In the genomic region with DNA sequence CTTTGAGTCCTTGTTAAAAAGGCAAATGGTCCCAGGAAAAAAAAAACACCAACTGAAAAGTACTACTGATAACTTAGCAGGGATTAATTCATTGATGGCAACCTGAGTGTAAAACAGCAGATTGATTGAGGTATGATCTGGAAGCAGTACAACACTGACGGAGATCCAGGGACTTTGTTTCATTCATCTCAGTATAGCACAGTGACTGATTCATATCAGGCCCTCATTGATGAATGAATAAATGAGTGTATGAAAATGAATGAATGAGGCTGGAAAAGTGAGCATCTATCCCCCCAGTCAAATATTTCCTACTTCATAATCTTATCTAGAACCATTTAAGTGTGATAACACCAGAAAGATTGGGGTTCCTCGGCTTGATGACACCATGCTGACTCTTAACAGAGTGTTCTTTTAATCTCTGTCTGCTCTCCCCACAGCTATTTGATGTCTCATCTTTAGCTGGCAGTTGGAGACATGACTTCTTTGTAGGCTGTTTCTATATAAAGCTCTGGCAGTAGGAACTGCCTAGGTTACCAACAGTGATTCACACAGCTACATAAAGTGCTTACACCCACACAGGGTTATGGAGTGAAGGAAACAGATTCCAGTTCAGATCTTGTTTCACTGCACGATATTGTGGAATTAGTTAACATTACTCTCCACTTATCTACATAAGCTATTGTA, we compare ENCODE assay signal across 12 cellular contexts. TPM values are rescaled to one million over a fixed set of nuclear protein-coding genes. Genes with fewer than 3 reads are reported as not detected.
DNase-seq lines count a peak whose midpoint lies in the region; ATAC-seq, FAIRE-seq and TF ChIP-seq lines count a peak whose summit lies in the region.
"Had no signal": no experiment of that assay in that cellular context is flagged by ENCODE, and none has a peak within 500 bp of the region (broad histone marks: within the 10 kb centered on the region; RNA-seq: fewer than 3 reads in every experiment).

No MANE protein-coding gene starts in this region.

- peaks cover 4% of the 10 kb centered on the region for H3K4me1 Mint-ChIP-seq in glutamatergic neuron (ENCODE audit: low read depth, unreplicated experiment)
- H3K4me1 Mint-ChIP-seq: natural killer cell, T-cell had no signal

- H2BK5ac ChIP-seq in mesendoderm (ENCODE audit: low read length): no peak overlapping the region

- WGBS in mesendoderm (ENCODE audit: extremely low coverage, insufficient coverage, low lambda C conversion rate): no CpG with 5 or more reads among the region's 3 CpGs

- H3K23ac ChIP-seq in mesendoderm (ENCODE audit: low read length): no peak overlapping the region

- no peak overlapping the region for H3K4me2 ChIP-seq in mesendoderm (ENCODE audit: low read length)

- H3K27me3 Mint-ChIP-seq in glutamatergic neuron (ENCODE audit: unreplicated experiment): no peaks in the 10 kb centered on the region

- no peak overlapping the region for H3K4me3 Mint-ChIP-seq in glutamatergic neuron (ENCODE audit: unreplicated experiment)
- H3K4me3 Mint-ChIP-seq: natural killer cell, T-cell had no signal

- no peaks in the 10 kb centered on the region for H3K4me1 ChIP-seq in mesendoderm (ENCODE audit: control insufficient read depth, low read depth, low read length)

- ATAC-seq in left colon (no peak), HG02884 (IDR thresholded peaks at IDR 0.05; ENCODE audit: unreplicated experiment) (no peak)
- ATAC-seq: natural killer cell, T-cell had no signal

- H3K27ac ChIP-seq in mesendoderm (ENCODE audit: low read depth, low read length): no peak overlapping the region

- FAIRE-seq in bronchial epithelial cell (lab: Jason Lieb, UNC): peak; percentile 60

- no peak overlapping the region for H3K4ac ChIP-seq in mesendoderm (ENCODE audit: low read depth, low read length)

- H3K56ac ChIP-seq in mesendoderm (ENCODE audit: low read length): no peak overlapping the region

- no peak overlapping the region for H2BK15ac ChIP-seq in mesendoderm (replicated peaks; ENCODE audit: low read depth)

- H3K9me3 Mint-ChIP-seq in glutamatergic neuron (ENCODE audit: unreplicated experiment): peaks cover 1% of the 10 kb centered on the region
- H3K9me3 Mint-ChIP-seq: natural killer cell, T-cell had no signal

- H3K9ac ChIP-seq in mesendoderm (ENCODE audit: low read length): no peak overlapping the region

- no peaks in the 10 kb centered on the region for H3K79me1 ChIP-seq in mesendoderm (ENCODE audit: low read length)

- no peak for TF ChIP-seq CTCF in bronchial epithelial cell (IDR thresholded peaks at IDR 0.05; ENCODE audit: insufficient read depth, low read length, severe bottlenecking)
- no peak for TF ChIP-seq CTCF in glutamatergic neuron (IDR thresholded peaks at IDR 0.05; ENCODE audit: partially characterized antibody, unreplicated experiment)

- intact Hi-C loops in left colon (cut with DNase I, micrococcal nuclease): no loop called here

- H3K27ac Mint-ChIP-seq in glutamatergic neuron (ENCODE audit: unreplicated experiment): no peak overlapping the region
- H3K27ac Mint-ChIP-seq: natural killer cell, T-cell had no signal

- H2BK120ac ChIP-seq in mesendoderm (ENCODE audit: low read depth, low read length): no peak overlapping the region

- H3K36me3 Mint-ChIP-seq in glutamatergic neuron (ENCODE audit: unreplicated experiment): no peaks in the 10 kb centered on the region
- H3K36me3 Mint-ChIP-seq: natural killer cell, T-cell had no signal

- H4K5ac ChIP-seq in mesendoderm (ENCODE audit: low read length): no peak overlapping the region

- H3K79me2 ChIP-seq in mesendoderm (ENCODE audit: control insufficient read depth, insufficient read depth, low read length): no peaks in the 10 kb centered on the region

- H3K27me3 ChIP-seq in bronchial epithelial cell (ENCODE audit: control insufficient read depth, insufficient read depth, low read length) (no peaks in the 10 kb centered on the region), mesendoderm (ENCODE audit: insufficient read depth, low read length, poor library complexity) (no peaks in the 10 kb centered on the region)

- H2AK5ac ChIP-seq in mesendoderm (ENCODE audit: low read length): no peak overlapping the region

- no peak overlapping the region for H4K8ac ChIP-seq in mesendoderm (ENCODE audit: low read depth, low read length)

- no peaks in the 10 kb centered on the region for H3K36me3 ChIP-seq in bronchial epithelial cell (ENCODE audit: control insufficient read depth, insufficient read depth, low read length)
- H3K36me3 ChIP-seq in mesendoderm (ENCODE audit: control insufficient read depth, insufficient read depth, low read length): no peaks in the 10 kb centered on the region

- peak; percentile 63 for DNase-seq in AG20443 (ENCODE audit: low spot score)
- peak; percentile 68 for DNase-seq in HS-5 (ENCODE audit: low read depth)
- peak; percentile 95 for DNase-seq in bronchial epithelial cell (ENCODE audit: low read depth)
- peak; percentile 63 for DNase-seq in mesendoderm
- DNase-seq in glutamatergic neuron: no peak
- DNase-seq in ecto neural progenitor cell (ENCODE audit: low spot score): no peak
- DNase-seq in left colon: no peak
- DNase-seq: activated T-cell treated with anti-CD3 and anti-CD28 coated beads, Interleukin-2, amount 50 U/mL, for 1 hour; erythroblast; natural killer cell; T-cell had no signal

- H3K4me3 ChIP-seq in bronchial epithelial cell (ENCODE audit: low read depth, low read length) (no peak overlapping the region), mesendoderm (ENCODE audit: low read length) (no peak overlapping the region)

- H3K18ac ChIP-seq in mesendoderm (ENCODE audit: low read length): no peak overlapping the region

RNA-seq across cellular contexts. Expression of gene RNF128, which starts 18.6 kb away (rescaled TPM):
- total RNA-seq in bronchial epithelial cell: 21.0 and 32.1 TPM in 2 replicates
- 0.38 TPM for polyA plus RNA-seq in mesendoderm (2013, experiment 1 of 2)
- 0.36 TPM for polyA plus RNA-seq in mesendoderm (2013, experiment 2 of 2)
- total RNA-seq in glutamatergic neuron (ENCODE audit: unreplicated experiment): not detected
- total RNA-seq in left colon: 10 to 100 TPM; 37.1 to 43.0 TPM
- total RNA-seq: natural killer cell had no signal

Comparison
In these comparisons a context has a peak if more than half of its experiments do, and no peak if none do; other contexts are left out.
1. DNase-seq: peak in AG20443 (single experiment), HS-5 (single experiment), bronchial epithelial cell (single experiment) and mesendoderm (single experiment); none in glutamatergic neuron (single experiment), ecto neural progenitor cell (single experiment) and left colon (0 of 2).
2. RNA of gene RNF128, which starts 18.6 kb away (total RNA-seq): 37.1 to 43.0 TPM in left colon and 21.0 to 32.1 TPM in bronchial epithelial cell; not detected in glutamatergic neuron (single experiment); every median in the first group is over 10 times any median in the second.